In genomic region chr9:92963831-92964606, GRCh38 we compare ENCODE assay signal across 8 cellular contexts.
DNase-seq lines count a peak whose midpoint lies in the region; ATAC-seq and TF ChIP-seq lines count a peak whose summit lies in the region.

No MANE protein-coding gene starts in this region.

- peak overlapping the region; percentile 22 for H3K9ac ChIP-seq in mucosa of stomach (ENCODE audit: low read length)

- H3K4me3 ChIP-seq in mucosa of stomach (ENCODE audit: low read length) (no peak overlapping the region), tibial artery (peak overlapping the region; percentile 34 to 35)

- H3K27me3 ChIP-seq in mucosa of stomach (ENCODE audit: control insufficient read depth, insufficient read depth, low read length) = no peaks in the 10 kb centered on the region
- peaks cover 0 to 10% of the 10 kb centered on the region in 2 donors for H3K27me3 ChIP-seq in tibial artery

- H3K36me3 ChIP-seq in mucosa of stomach (ENCODE audit: control insufficient read depth, insufficient read depth, low read length) = no peaks in the 10 kb centered on the region
- H3K36me3 ChIP-seq in tibial artery = no peaks in the 10 kb centered on the region

- peak; percentile 78 for ATAC-seq in GM18861 (IDR thresholded peaks at IDR 0.05; ENCODE audit: unreplicated experiment)
- ATAC-seq in HG02973 (IDR thresholded peaks at IDR 0.05; ENCODE audit: unreplicated experiment) = peak; percentile 68

- TF ChIP-seq CTCF in tibial artery (IDR thresholded peaks at IDR 0.05) = no peak

- intact Hi-C loops in tibial artery (cut with DNase I; ENCODE audit: low total_unique reads) = no loop called here

- no peak overlapping the region for H3K27ac ChIP-seq in tibial artery

- DNase-seq in SKM-1 (lab: John Stamatoyannopoulos, UW; ENCODE audit: unreplicated experiment) (peak; percentile 53), tibial artery (peak in 1 of 2 donors; percentile 63), COLO829 (ENCODE audit: low spot score) (no peak), hepatic stellate cell (ENCODE audit: low spot score) (no peak)
- DNase-seq in activated naive CD4-positive, alpha-beta T cell treated with anti-CD3 and anti-CD28 coated beads, Interleukin-2, amount 50 U/mL, for 16 hours = peak; percentile 68

- H3K9me3 ChIP-seq in mucosa of stomach (ENCODE audit: control insufficient read depth, low read length) (no peaks in the 10 kb centered on the region), tibial artery (peaks cover 0 to 4% (median 3%) of the 10 kb centered on the region in 3 donors)

- H3K4me1 ChIP-seq in mucosa of stomach (ENCODE audit: control insufficient read depth, insufficient read depth, low read length) = no peaks in the 10 kb centered on the region
- no peaks in the 10 kb centered on the region for H3K4me1 ChIP-seq in tibial artery

Comparison
In these comparisons a context has a peak if more than half of its experiments do, and no peak if none do; other contexts are left out.
1. DNase-seq: peak in SKM-1 (single experiment) and activated naive CD4-positive, alpha-beta T cell treated with anti-CD3 and anti-CD28 coated beads, Interleukin-2, amount 50 U/mL, for 16 hours (single experiment); none in COLO829 (single experiment) and hepatic stellate cell (single experiment).